8 cellular contexts compared by ENCODE assay signal in genomic region chr15:98649996-98650870, GRCh38. TPM values are rescaled to one million over a fixed set of nuclear protein-coding genes. Genes with fewer than 3 reads are reported as not detected.
DNase-seq lines count a peak whose midpoint lies in the region; ATAC-seq and TF ChIP-seq lines count a peak whose summit lies in the region.

No MANE protein-coding gene starts in this region.

- peak; percentile 14 for ATAC-seq in GM23338
- no peak for ATAC-seq in HG02763 (IDR thresholded peaks at IDR 0.05; ENCODE audit: unreplicated experiment)

- H3F3A ChIP-seq in GM23338 (replicated peaks; ENCODE audit: low read depth) = no peaks in the 10 kb centered on the region

- peak overlapping the region; percentile 79 for H3K4me2 ChIP-seq in GM23338

- DNase-seq in GM23338 (ENCODE audit: low spot score) = peak; percentile 63
- DNase-seq in brain microvascular endothelial cell = no peak
- peak; percentile 9 to 24 for DNase-seq in stimulated activated CD4-positive, alpha-beta T cell treated with anti-CD3 and anti-CD28 coated beads, Interleukin-12 subunit alpha, Interleukin-12 subunit beta, amount 100 ng/mL, for 24 hours (ENCODE audit: low read depth in 2 of 2)
- DNase-seq in GM13977 (ENCODE audit: low spot score) = no peak
- DNase-seq in AML-193 (lab: John Stamatoyannopoulos, UW) = no peak

- H3K9me2 ChIP-seq in GM23338 (ENCODE audit: insufficient read depth) = no peaks in the 10 kb centered on the region

- H3K27ac Mint-ChIP-seq in GM23338 = peak overlapping the region; percentile 84
- H3K27ac Mint-ChIP-seq in T-helper 1 cell treated with Interleukin-12 subunit alpha and Interleukin-12 subunit beta and Interleukin-4 antibody, amounts not matched to agents 30 μg/mL and 1 μg/mL, for 36 hours = peak overlapping the region; percentile 93

- H3K36me3 Mint-ChIP-seq in GM23338 (ENCODE audit: low read depth) = no peaks in the 10 kb centered on the region; the same call in 2 of the 3 replicates
- peaks cover 9% of the 10 kb centered on the region for H3K36me3 Mint-ChIP-seq in T-helper 1 cell treated with Interleukin-12 subunit alpha and Interleukin-12 subunit beta and Interleukin-4 antibody, amounts not matched to agents 30 μg/mL and 1 μg/mL, for 36 hours (ENCODE audit: low read depth)

- H3K36me3 ChIP-seq in GM23338 (ENCODE audit: insufficient read depth) (no peaks in the 10 kb centered on the region), brain microvascular endothelial cell (replicated peaks) (no peaks in the 10 kb centered on the region), iPS-20b (ENCODE audit: insufficient read depth, low read depth, low read length) (no peaks in the 10 kb centered on the region)

- H2AFZ ChIP-seq in GM23338 = no peak overlapping the region

- H3K4me1 Mint-ChIP-seq in GM23338 = peaks cover 36% of the 10 kb centered on the region
- peaks cover 32% of the 10 kb centered on the region for H3K4me1 Mint-ChIP-seq in T-helper 1 cell treated with Interleukin-12 subunit alpha and Interleukin-12 subunit beta and Interleukin-4 antibody, amounts not matched to agents 30 μg/mL and 1 μg/mL, for 36 hours (ENCODE audit: low read depth)

- H3K9ac ChIP-seq in iPS-20b (ENCODE audit: low read depth, low read length) = peak overlapping the region; percentile 92

- peaks cover 3% of the 10 kb centered on the region; the same call in 2 of the 3 replicates for H3K9me3 Mint-ChIP-seq in GM23338
- no peaks in the 10 kb centered on the region for H3K9me3 Mint-ChIP-seq in T-helper 1 cell treated with Interleukin-12 subunit alpha and Interleukin-12 subunit beta and Interleukin-4 antibody, amounts not matched to agents 30 μg/mL and 1 μg/mL, for 36 hours

- TF ChIP-seq CTCF in GM23338 (conservative IDR thresholded peaks at IDR 0.05; ENCODE audit: low read depth in 2 of 2) = no peak
- TF ChIP-seq CTCF in brain microvascular endothelial cell (IDR thresholded peaks at IDR 0.05; ENCODE audit: low read depth, low read length, missing control alignments) = no peak
- no peak for TF ChIP-seq CTCF in GM13977 (IDR thresholded peaks at IDR 0.05; ENCODE audit: extremely low read depth, insufficient read depth, missing control alignments)

- peaks cover 9% of the 10 kb centered on the region for H3K27me3 Mint-ChIP-seq in GM23338 (ENCODE audit: insufficient read depth, low read depth, poor library complexity)
- H3K27me3 Mint-ChIP-seq in T-helper 1 cell treated with Interleukin-12 subunit alpha and Interleukin-12 subunit beta and Interleukin-4 antibody, amounts not matched to agents 30 μg/mL and 1 μg/mL, for 36 hours (ENCODE audit: low read depth) = peaks cover 58% of the 10 kb centered on the region

- H3K27me3 ChIP-seq in GM23338 (ENCODE audit: insufficient read depth) = no peaks in the 10 kb centered on the region
- H3K27me3 ChIP-seq in brain microvascular endothelial cell (replicated peaks) = no peaks in the 10 kb centered on the region
- peaks cover 26% of the 10 kb centered on the region; the same call in 1 of the 2 replicates for H3K27me3 ChIP-seq in iPS-20b (ENCODE audit: insufficient read depth, low read length)

- H3K4me3 Mint-ChIP-seq in GM23338 = peak overlapping the region; percentile 93
- peak overlapping the region; percentile 95 for H3K4me3 Mint-ChIP-seq in T-helper 1 cell treated with Interleukin-12 subunit alpha and Interleukin-12 subunit beta and Interleukin-4 antibody, amounts not matched to agents 30 μg/mL and 1 μg/mL, for 36 hours

- H3K4me3 ChIP-seq in GM23338 (peak overlapping the region; percentile 92), brain microvascular endothelial cell (ENCODE audit: low read depth, low read length) (peak overlapping the region; percentile 85), iPS-20b (ENCODE audit: low read length) (peak overlapping the region; percentile 99)

- peaks cover 74% of the 10 kb centered on the region for H3K79me2 ChIP-seq in GM23338 (replicated peaks; ENCODE audit: insufficient read depth)

- in situ Hi-C loops in brain microvascular endothelial cell (cut with HindIII; ENCODE audit: low pct_ligation_motif_present, low sequenced_read_pairs) = no loop called here
- in situ Hi-C loops in GM13977 (cut with MboI; ENCODE audit: low pct_unique_long_range_greater_than_20kb, low sequenced_read_pairs, unreplicated experiment) = loop anchor here (10.0 kb wide), 1 partner anchor 125 kb away; no protein-coding TSS in a partner anchor

- H3K4me1 ChIP-seq in GM23338 (ENCODE audit: insufficient read depth) = peaks cover 49% of the 10 kb centered on the region
- H3K4me1 ChIP-seq in iPS-20b (ENCODE audit: insufficient read depth, low read length) = peaks cover 36% of the 10 kb centered on the region

- H3K27ac ChIP-seq in GM23338 (ENCODE audit: low read depth) (no peak overlapping the region), brain microvascular endothelial cell (peak overlapping the region; percentile 70), iPS-20b (ENCODE audit: low read length) (peak overlapping the region; percentile 28)

- H4K20me1 ChIP-seq in GM23338 (replicated peaks; ENCODE audit: insufficient read depth) = peaks cover 35% of the 10 kb centered on the region; the same call in 1 of the 2 replicates

- no peaks in the 10 kb centered on the region for H3K9me3 ChIP-seq in iPS-20b (ENCODE audit: insufficient read depth, low read depth, low read length)

TF ChIP-seq in GM23338, 12 proteins besides CTCF, POLR2A, EP300 and RAD21:
- TF ChIP-seq REST (IDR thresholded peaks at IDR 0.05; ENCODE audit: unreplicated experiment) = no peak
- TF ChIP-seq ZNF114 (CRISPR knock-in tag; IDR thresholded peaks at IDR 0.05) = no peak
- peak; percentile 24; the same call in 1 of the 2 replicates for TF ChIP-seq POLR2AphosphoS5 (IDR thresholded peaks at IDR 0.05; ENCODE audit: low read depth)
- peak; percentile 48; the same call in 1 of the 2 replicates for TF ChIP-seq CREB1 (CRISPR knock-in tag; IDR thresholded peaks at IDR 0.05; ENCODE audit: low read depth)

RNA-seq across cellular contexts. Expression of gene IGF1R, which starts 1.9 kb away (rescaled TPM):
- total RNA-seq in GM23338 (2014; rRNA removed; shearing (Covaris generic)) = 92.2 and 95.6 TPM in 2 replicates
- 20.0 and 20.4 TPM in 2 replicates for polyA plus RNA-seq in GM23338 (2016; fragmentation: Nextera tagmentation; extraction: Ambion mirVana)

Comparison
In these comparisons a context has a peak if more than half of its experiments do, and no peak if none do; other contexts are left out.
1. DNase-seq: peak in GM23338 (single experiment) and stimulated activated CD4-positive, alpha-beta T cell treated with anti-CD3 and anti-CD28 coated beads, Interleukin-12 subunit alpha, Interleukin-12 subunit beta, amount 100 ng/mL, for 24 hours (2 of 2); none in brain microvascular endothelial cell (single experiment), GM13977 (single experiment) and AML-193 (0 of 2).
2. Peak in every context shown above with its lines, with median percentiles within 50 percentile points of each other: H3K4me3 ChIP-seq.